Comparison of ENCODE assay signal across 8 cellular contexts in genomic region chr17:51298508-51299371, GRCh38. TPM values are rescaled to one million over a fixed set of nuclear protein-coding genes. Genes with fewer than 3 reads are reported as not detected.
A peak's percentile ranks its signal among the peaks of the same experiment; 100 is the strongest.
DNase-seq lines count a peak whose midpoint lies in the region; ATAC-seq and TF ChIP-seq lines count a peak whose summit lies in the region.

No MANE protein-coding gene starts in this region.

- H3K4me3 ChIP-seq in KMS-11 (IDR thresholded peaks at IDR 0.05; ENCODE audit: insufficient read depth, low read depth, low read length) = no peak overlapping the region
- no peak overlapping the region for H3K4me3 ChIP-seq in RWPE2 (ENCODE audit: severe bottlenecking)
- H3K4me3 ChIP-seq in fibroblast of lung (replicated peaks in 1 of 4; ENCODE audit: control extremely low read depth in 1 of 4, insufficient read depth in 1 of 4, low read depth in 3 of 4, low read length in 4 of 4) = no peak overlapping the region

- ATAC-seq in RWPE2 (ENCODE audit: low read depth) (peak; percentile 53; the same call in 1 of the 3 replicates), HG02938 (IDR thresholded peaks at IDR 0.05; ENCODE audit: unreplicated experiment) (no peak), HG03571 (IDR thresholded peaks at IDR 0.05; ENCODE audit: unreplicated experiment) (no peak)

- H3K9ac ChIP-seq in KMS-11 (no peak overlapping the region), fibroblast of lung (ENCODE audit: insufficient read depth, low read length) (no peak overlapping the region)

- DNase-seq in EL = peak; percentile 42
- DNase-seq in RWPE2 (ENCODE audit: low spot score) = no peak
- peak; percentile 32 to 63 for DNase-seq in fibroblast of lung (ENCODE audit: low read depth in 2 of 2)
- peak; percentile 91 for DNase-seq in pons (ENCODE audit: low spot score)
- no peak for DNase-seq in ureter (ENCODE audit: low spot score)

- no peak overlapping the region for H3K4me2 ChIP-seq in KMS-11
- H3K4me2 ChIP-seq in fibroblast of lung (ENCODE audit: extremely low read depth, insufficient read depth, low read length) = no peak overlapping the region

- TF ChIP-seq CTCF in KMS-11 (conservative IDR thresholded peaks at IDR 0.05; ENCODE audit: low read depth, low read length) = peak; percentile 80
- peak; percentile 81 for TF ChIP-seq CTCF in RWPE2 (IDR thresholded peaks at IDR 0.05; ENCODE audit: poor library complexity, severe bottlenecking)
- peak; percentile 83 to 86 for TF ChIP-seq CTCF in fibroblast of lung (conservative IDR thresholded peaks at IDR 0.05 in 1 of 2, IDR thresholded peaks at IDR 0.05 in 1 of 2; ENCODE audit: low read depth in 1 of 2, low read length in 2 of 2)

- H3K9me3 ChIP-seq in RWPE2 (ENCODE audit: severe bottlenecking) (no peaks in the 10 kb centered on the region), fibroblast of lung (ENCODE audit: control insufficient read depth, insufficient read depth, low read depth, low read length) (no peaks in the 10 kb centered on the region)

- no peaks in the 10 kb centered on the region for H3K4me1 ChIP-seq in KMS-11 (ENCODE audit: low read depth, poor library complexity, severe bottlenecking)
- no peaks in the 10 kb centered on the region for H3K4me1 ChIP-seq in RWPE2 (ENCODE audit: insufficient read depth, poor library complexity, severe bottlenecking)
- no peaks in the 10 kb centered on the region for H3K4me1 ChIP-seq in fibroblast of lung (ENCODE audit: control insufficient read depth, extremely low read depth, insufficient read depth, low read length)

- H3K27me3 ChIP-seq in KMS-11 (ENCODE audit: insufficient read depth, low read depth) (no peaks in the 10 kb centered on the region), RWPE2 (ENCODE audit: insufficient read depth, poor library complexity, severe bottlenecking) (no peaks in the 10 kb centered on the region), fibroblast of lung (ENCODE audit: control insufficient read depth, insufficient read depth, low read length) (no peaks in the 10 kb centered on the region)

- H2AFZ ChIP-seq in KMS-11 (ENCODE audit: low read depth) (no peak overlapping the region), fibroblast of lung (ENCODE audit: low read length) (no peak overlapping the region)

- H3K79me2 ChIP-seq in KMS-11 (ENCODE audit: insufficient read depth, low read depth) (no peaks in the 10 kb centered on the region), fibroblast of lung (ENCODE audit: control insufficient read depth, insufficient read depth, low read length) (no peaks in the 10 kb centered on the region)

- H3K36me3 ChIP-seq in KMS-11 (ENCODE audit: insufficient read depth) (no peaks in the 10 kb centered on the region), RWPE2 (ENCODE audit: low read depth) (peaks cover 31% of the 10 kb centered on the region), fibroblast of lung (ENCODE audit: control insufficient read depth, insufficient read depth, low read length) (no peaks in the 10 kb centered on the region)

- H4K20me1 ChIP-seq in KMS-11 (ENCODE audit: insufficient read depth) (no peaks in the 10 kb centered on the region), fibroblast of lung (ENCODE audit: control insufficient read depth, extremely low read depth, insufficient read depth, low read length) (no peaks in the 10 kb centered on the region)

- H3K27ac ChIP-seq in KMS-11 = no peak overlapping the region
- no peak overlapping the region for H3K27ac ChIP-seq in RWPE2 (ENCODE audit: poor library complexity, severe bottlenecking)
- no peak overlapping the region for H3K27ac ChIP-seq in fibroblast of lung (ENCODE audit: insufficient read depth, low read length)

RNA-seq across cellular contexts. Expression of gene UTP18, which starts 38.4 kb away (rescaled TPM):
- total RNA-seq in fibroblast of lung (27.9 and 31.6 TPM in 2 replicates), ureter (35.3 TPM)
- 29.2 and 37.6 TPM in 2 replicates for polyA plus RNA-seq in fibroblast of lung
- 24.6 and 37.9 TPM in 2 replicates for polyA plus RNA-seq in fibroblast of lung (2012)
- 0.75 and 2.2 TPM in 2 replicates for polyA minus RNA-seq in fibroblast of lung (ENCODE audit: low replicate concordance)

RNA-seq across cellular contexts. Expression of gene MBTD1, which starts 38.9 kb away (rescaled TPM):
- 12.1 and 13.7 TPM in 2 replicates for total RNA-seq in fibroblast of lung
- polyA plus RNA-seq in fibroblast of lung = 2.9 and 4.4 TPM in 2 replicates
- 2.0 and 3.2 TPM in 2 replicates for polyA plus RNA-seq in fibroblast of lung (2012)
- 1.2 and 1.8 TPM in 2 replicates for polyA minus RNA-seq in fibroblast of lung (ENCODE audit: low replicate concordance)
- 22.0 TPM for total RNA-seq in ureter

Comparison
In these comparisons a context has a peak if more than half of its experiments do, and no peak if none do; other contexts are left out.
1. DNase-seq: peak in EL (single experiment), fibroblast of lung (2 of 2) and pons (single experiment); none in RWPE2 (single experiment) and ureter (single experiment).
2. Peak in every context shown above with its lines, with median percentiles within 50 percentile points of each other: CTCF ChIP-seq.